Comparison of ENCODE assay signal across 11 cellular contexts in the genomic region with DNA sequence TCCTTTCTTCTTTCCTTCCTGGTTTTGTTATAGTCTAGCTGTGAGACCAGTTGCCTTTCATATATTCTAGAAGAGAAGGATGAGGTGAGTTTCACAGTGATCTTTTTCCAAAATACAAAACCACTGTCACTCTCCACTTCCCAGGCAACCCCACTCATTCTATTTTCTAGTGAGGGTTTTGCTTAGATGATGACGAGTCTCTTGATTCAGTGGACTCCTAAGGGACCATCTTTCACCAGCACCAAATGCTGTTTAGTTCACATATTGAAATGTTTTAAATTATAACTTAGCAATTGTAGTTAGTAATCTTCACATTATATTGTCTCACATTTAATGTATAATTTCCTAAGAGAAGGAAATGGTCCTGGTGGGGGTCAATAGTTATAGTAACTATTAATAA. TPM values are rescaled to one million over a fixed set of nuclear protein-coding genes. Genes with fewer than 3 reads are reported as not detected.
DNase-seq lines count a peak whose midpoint lies in the region; ATAC-seq and TF ChIP-seq lines count a peak whose summit lies in the region.
"Had no signal": no experiment of that assay in that cellular context is flagged by ENCODE, and none has a peak within 500 bp of the region (broad histone marks: within the 10 kb centered on the region; RNA-seq: fewer than 3 reads in every experiment).

No MANE protein-coding gene starts in this region.

- H3K9ac ChIP-seq in fibroblast of lung (ENCODE audit: insufficient read depth, low read length) (no peak overlapping the region), trophoblast cell (ENCODE audit: low read length) (no peak overlapping the region)

- POLR2A ChIA-PET in HEK293 (lab: Yijun Ruan, JAX), result interaction anchor here (2.8 kb wide), 1 partner anchor 24 kb away, joined by 18 read pairs; a partner anchor contains a TSS
- POLR2A ChIA-PET in T-cell (lab: Charles Lee), result interaction anchor here in 1 of 2 donors (0.7 kb wide), 1 partner anchor 12 kb away, joined by 3 read pairs; no protein-coding TSS in a partner anchor
- POLR2A ChIA-PET in HEK293T (lab: Yijun Ruan, JAX), result interaction anchor here (1.5 kb wide), 1 partner anchor 25 kb away, joined by 3 read pairs; a partner anchor contains a TSS

- H4K91ac ChIP-seq in trophoblast cell (ENCODE audit: low read depth, low read length), result no peak overlapping the region

- H3K27me3 ChIP-seq in fibroblast of lung (ENCODE audit: control insufficient read depth, insufficient read depth, low read length), result no peaks in the 10 kb centered on the region
- no peaks in the 10 kb centered on the region for H3K27me3 ChIP-seq in trophoblast cell (ENCODE audit: insufficient read depth, low read length)

- H3K79me2 ChIP-seq in fibroblast of lung (ENCODE audit: control insufficient read depth, insufficient read depth, low read length) (peaks cover 13% of the 10 kb centered on the region), trophoblast cell (ENCODE audit: control insufficient read depth, insufficient read depth, low read length, poor library complexity) (peaks cover 1% of the 10 kb centered on the region)

- no peak overlapping the region for H3K27ac ChIP-seq in HEK293 (ENCODE audit: extremely low read depth, low read depth, low read length)
- H3K27ac ChIP-seq in fibroblast of lung (ENCODE audit: insufficient read depth, low read length), result peak overlapping the region; percentile 55
- peak overlapping the region in 12 of 21 experiments; percentile 14 to 81 (median 54) for H3K27ac ChIP-seq in skin epidermis
- no peak overlapping the region for H3K27ac ChIP-seq in trophoblast cell (ENCODE audit: low read depth, low read length)

- H2BK120ac ChIP-seq in trophoblast cell (ENCODE audit: insufficient read depth, low read length, poor library complexity), result no peak overlapping the region

- H3K27ac Mint-ChIP-seq in T-cell, result peak overlapping the region; percentile 64 to 89

- H4K20me1 ChIP-seq in fibroblast of lung (ENCODE audit: control insufficient read depth, extremely low read depth, insufficient read depth, low read length), result no peaks in the 10 kb centered on the region

- no peak overlapping the region for H4K12ac ChIP-seq in trophoblast cell (ENCODE audit: low read depth, low read length)

- no peak overlapping the region for H3K23ac ChIP-seq in trophoblast cell (ENCODE audit: low read length)

- H3K79me1 ChIP-seq in trophoblast cell (ENCODE audit: low read length), result no peaks in the 10 kb centered on the region

- no peak overlapping the region for H3K14ac ChIP-seq in trophoblast cell (ENCODE audit: low read length)

- no peak overlapping the region for H2BK12ac ChIP-seq in trophoblast cell (ENCODE audit: low read length)

- WGBS in trophoblast cell (ENCODE audit: extremely low coverage, insufficient coverage, insufficient read length), result no CpG with 5 or more reads among the region's 1 CpG

- no peaks in the 10 kb centered on the region for H3K9me3 Mint-ChIP-seq in T-cell

- CTCF ChIA-PET in HEK293 (lab: Yijun Ruan, JAX), result interaction anchor here (1.7 kb wide), 1 partner anchor 13 kb away, joined by 5 read pairs; no protein-coding TSS in a partner anchor
- CTCF ChIA-PET in T-cell (lab: Charles Lee), result no interaction called here
- CTCF ChIA-PET in HEK293T (lab: Yijun Ruan, JAX), result no interaction called here

- H4K8ac ChIP-seq in trophoblast cell (ENCODE audit: low read depth, low read length), result no peak overlapping the region

- H3K36me3 Mint-ChIP-seq in T-cell, result peaks cover 21% of the 10 kb centered on the region

- peak overlapping the region; percentile 28 to 35 (median 31) for H3K4me3 Mint-ChIP-seq in T-cell

- no peak overlapping the region for H3K4me2 ChIP-seq in fibroblast of lung (ENCODE audit: extremely low read depth, insufficient read depth, low read length)
- H3K4me2 ChIP-seq in trophoblast cell (ENCODE audit: low read length), result no peak overlapping the region

- H2BK5ac ChIP-seq in trophoblast cell (ENCODE audit: low read depth, low read length, poor library complexity), result no peak overlapping the region

- H3K4me1 Mint-ChIP-seq in T-cell, result peaks cover 81 to 89% (median 87%) of the 10 kb centered on the region in 3 donors

- H3K9me3 ChIP-seq in HEK293 (ENCODE audit: control insufficient read depth, insufficient read depth, low read depth, low read length), result no peaks in the 10 kb centered on the region
- no peaks in the 10 kb centered on the region for H3K9me3 ChIP-seq in fibroblast of lung (ENCODE audit: control insufficient read depth, insufficient read depth, low read depth, low read length)
- H3K9me3 ChIP-seq in trophoblast cell (ENCODE audit: insufficient read depth, low read depth, low read length), result no peaks in the 10 kb centered on the region

- no peak overlapping the region for H3K4me3 ChIP-seq in HEK293 (ENCODE audit: low read depth, low read length)
- no peak overlapping the region for H3K4me3 ChIP-seq in fibroblast of lung (replicated peaks in 1 of 4; ENCODE audit: control extremely low read depth in 1 of 4, insufficient read depth in 1 of 4, low read depth in 3 of 4, low read length in 4 of 4)
- no peak overlapping the region for H3K4me3 ChIP-seq in skin epidermis
- no peak overlapping the region for H3K4me3 ChIP-seq in trophoblast cell (ENCODE audit: low read depth, low read length)

- no peaks in the 10 kb centered on the region for H3K27me3 Mint-ChIP-seq in T-cell

- H2AK5ac ChIP-seq in trophoblast cell (ENCODE audit: low read length), result no peak overlapping the region

- no peak overlapping the region for H3K4ac ChIP-seq in trophoblast cell (ENCODE audit: low read depth, low read length)

- no peak overlapping the region for H3K18ac ChIP-seq in trophoblast cell (ENCODE audit: low read length)

- H3K36me3 ChIP-seq in HEK293 (ENCODE audit: control insufficient read depth in 2 of 2, insufficient read depth in 1 of 2, low read length in 2 of 2) (no peaks in the 10 kb centered on the region), fibroblast of lung (ENCODE audit: control insufficient read depth, insufficient read depth, low read length) (peaks cover 2% of the 10 kb centered on the region), trophoblast cell (ENCODE audit: control insufficient read depth in 1 of 2, insufficient read depth in 2 of 2, low read length in 2 of 2) (peaks cover 2 to 3% of the 10 kb centered on the region in 2 experiments)

- no peak overlapping the region for H2AFZ ChIP-seq in fibroblast of lung (ENCODE audit: low read length)
- H2AFZ ChIP-seq in trophoblast cell (ENCODE audit: insufficient read depth, low read length, poor library complexity), result no peak overlapping the region

- TF ChIP-seq CTCF in HEK293 (tag by site-specific recombination; IDR thresholded peaks at IDR 0.05) (no peak), fibroblast of lung (conservative IDR thresholded peaks at IDR 0.05 in 1 of 2, IDR thresholded peaks at IDR 0.05 in 1 of 2; ENCODE audit: low read depth in 1 of 2, low read length in 2 of 2) (no peak)

- H3K4me1 ChIP-seq in HEK293 (ENCODE audit: control insufficient read depth, insufficient read depth, low read length), result peaks cover 29% of the 10 kb centered on the region
- H3K4me1 ChIP-seq in fibroblast of lung (ENCODE audit: control insufficient read depth, extremely low read depth, insufficient read depth, low read length), result peaks cover 16% of the 10 kb centered on the region
- H3K4me1 ChIP-seq in trophoblast cell (ENCODE audit: control insufficient read depth in 1 of 2, insufficient read depth in 2 of 2, low read length in 2 of 2), result peaks cover 3 to 5% of the 10 kb centered on the region in 2 experiments

- ATAC-seq in T-cell (replicated peaks in 1 of 4) (no peak), GM18873 (IDR thresholded peaks at IDR 0.05; ENCODE audit: low FRiP score, unreplicated experiment) (no peak)

- no peak for DNase-seq in T-cell
- DNase-seq in fibroblast of lung (ENCODE audit: low read depth in 2 of 2), result no peak
- DNase-seq in trophoblast cell, result no peak
- no peak for DNase-seq in HEK293T (ENCODE audit: extremely low spot score)
- DNase-seq: caudate nucleus, DMS53, kidney glomerular epithelial cell, NCI-H1436 had no signal

TF ChIP-seq in HEK293, 187 proteins besides CTCF, POLR2A, EP300 and RAD21:
- TF ChIP-seq ZNF548 (tag by site-specific recombination; IDR thresholded peaks at IDR 0.05), result no peak
- TF ChIP-seq ZNF114 (tag by site-specific recombination; IDR thresholded peaks at IDR 0.05), result no peak
- TF ChIP-seq ZNF366 (tag by site-specific recombination; conservative IDR thresholded peaks at IDR 0.05), result 0 out of 2 replicates have a peak, but pooled peaks have one; percentile 1

TF ChIP-seq in HEK293T, 16 proteins besides CTCF, POLR2A, EP300 and RAD21:
- no peak for TF ChIP-seq FOXK2 (IDR thresholded peaks at IDR 0.05)
- no peak for TF ChIP-seq TARDBP (IDR thresholded peaks at IDR 0.05)
TF ChIP-seq in HEK293T: peak in this region for 0.

RNA-seq across cellular contexts. Expression of a gene that starts 25.2 kb away (rescaled TPM):
- 100 to 1,000 TPM in 3 of 5 donors, 10 to 100 TPM in 2; 83.7 to 370 (median 105) TPM for total RNA-seq in T-cell
- 25.2 and 36.3 TPM in 2 replicates for total RNA-seq in fibroblast of lung
- 10.9 and 17.7 TPM in 2 replicates for polyA plus RNA-seq in fibroblast of lung
- 13.1 and 23.3 TPM in 2 replicates for polyA plus RNA-seq in fibroblast of lung (2012)
- polyA minus RNA-seq in fibroblast of lung (ENCODE audit: low replicate concordance), result 61.5 and 102 TPM in 2 replicates
- polyA plus RNA-seq in trophoblast cell (2013), result 94.8 and 100 TPM in 2 replicates

Comparison
In these comparisons a context has a peak if more than half of its experiments do, and no peak if none do; other contexts are left out.
1. H3K27ac ChIP-seq: peak in fibroblast of lung (single experiment) and skin epidermis (12 of 21); none in HEK293 (single experiment) and trophoblast cell (single experiment).